In the genomic region with DNA sequence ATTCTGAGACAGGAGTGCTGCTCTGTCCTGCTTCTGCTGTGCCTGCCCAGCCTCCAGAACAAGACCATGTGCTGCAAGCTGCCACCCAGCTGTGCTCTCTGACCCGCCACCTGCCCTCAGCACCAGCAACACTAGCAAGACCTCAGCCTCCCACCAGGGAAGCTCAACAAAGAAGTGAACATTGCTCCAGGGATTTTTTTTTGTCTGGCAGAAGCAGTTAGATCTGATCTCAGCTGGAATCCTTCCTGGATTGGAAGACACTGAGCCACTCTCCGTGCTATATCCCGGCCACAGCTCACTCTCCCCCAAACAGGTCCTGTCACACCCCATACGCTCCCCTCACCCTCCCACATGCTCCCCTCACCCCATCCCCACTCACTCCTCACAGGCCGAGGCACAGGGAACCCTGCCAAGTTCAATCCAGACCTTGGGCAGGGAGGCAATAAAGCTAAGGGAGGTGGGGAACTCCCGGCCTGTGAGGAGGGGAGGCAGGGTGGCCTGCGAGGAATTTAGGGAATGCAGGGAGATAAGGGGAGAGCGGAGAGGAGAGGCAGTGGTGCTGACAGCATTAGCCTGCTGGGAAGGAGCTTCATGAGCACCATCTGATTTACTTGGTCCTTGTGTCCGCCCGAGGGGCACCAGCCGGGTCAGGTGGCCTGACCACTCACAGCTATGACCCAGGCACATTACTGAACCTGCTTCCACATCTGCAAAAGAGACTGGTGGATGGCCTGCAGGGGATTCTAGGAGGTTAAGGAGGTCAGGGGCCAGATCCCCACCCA, we compare ENCODE assay signal across 9 cellular contexts. TPM values are rescaled to one million over a fixed set of nuclear protein-coding genes. Genes with fewer than 3 reads are reported as not detected.
DNase-seq lines count a peak whose midpoint lies in the region; ATAC-seq and TF ChIP-seq lines count a peak whose summit lies in the region.
"Had no signal": no experiment of that assay in that cellular context is flagged by ENCODE, and none has a peak within 500 bp of the region (broad histone marks: within the 10 kb centered on the region; RNA-seq: fewer than 3 reads in every experiment).

No MANE protein-coding gene starts in this region.

- WGBS in esophagus squamous epithelium, 2 donors, result 29 to 45% methylated on average over 8 of the region's 11 CpGs

- peak overlapping the region; percentile 55 for H3K4me3 Mint-ChIP-seq in Calu3 (ENCODE audit: low read depth, unreplicated experiment)
- peak overlapping the region; percentile 80 for H3K4me3 Mint-ChIP-seq in neural progenitor cell
- H3K4me3 Mint-ChIP-seq in immature natural killer cell, result no peak overlapping the region
- H3K4me3 Mint-ChIP-seq: T-helper 2 cell treated with Interferon-gamma antibody and Interleukin-4, amounts not matched to agents 5 μg/mL and 100 μg/mL, for 36 hours had no signal

- intact Hi-C loops in Calu3 (cut with micrococcal nuclease; ENCODE audit: unreplicated experiment), result loop anchor here (2.0 kb wide), 1 partner anchor 31 kb away; a partner anchor contains a TSS
- intact Hi-C loops in esophagus squamous epithelium (cut with DNase I), result no loop called here

- H3K36me3 Mint-ChIP-seq in Calu3 (ENCODE audit: insufficient read depth, unreplicated experiment), result peaks cover 28% of the 10 kb centered on the region
- H3K36me3 Mint-ChIP-seq in neural progenitor cell, result peaks cover 7% of the 10 kb centered on the region
- H3K36me3 Mint-ChIP-seq in immature natural killer cell, result no peaks in the 10 kb centered on the region

- H3K4me1 ChIP-seq in esophagus squamous epithelium (peaks cover 59 to 100% (median 83%) of the 10 kb centered on the region in 3 donors), neural progenitor cell (peaks cover 68% of the 10 kb centered on the region)

- H3K79me2 ChIP-seq in neural progenitor cell (ENCODE audit: low read depth), result peaks cover 87% of the 10 kb centered on the region

- peak; percentile 65 for DNase-seq in Calu3
- DNase-seq in NCI-H446 treated with DMSO at 0.1 percent for 48 hours (lab: John Stamatoyannopoulos, UW), result peak; percentile 72
- DNase-seq in esophagus squamous epithelium (lab: John Stamatoyannopoulos, UW), result no peak
- DNase-seq in neural progenitor cell (ENCODE audit: low spot score), result peak; percentile 74
- DNase-seq in activated CD8-positive, alpha-beta memory T cell treated with anti-CD3 and anti-CD28 coated beads, Interleukin-2, amount 50 U/mL, for 4 hours, result no peak
- DNase-seq in KG1 (lab: John Stamatoyannopoulos, UW), result no peak
- DNase-seq in immature natural killer cell, result no peak

- no peak overlapping the region for H2AFZ ChIP-seq in neural progenitor cell (replicated peaks)

- H3K4me3 ChIP-seq in esophagus squamous epithelium (no peak overlapping the region), neural progenitor cell (no peak overlapping the region)

- CTCF ChIA-PET in Calu3 (lab: Charles Lee), result interaction anchor here (0.7 to 2.6 kb wide), 3 partner anchors 10 to 30 kb away, joined by 3 to 6 read pairs (median 5); no protein-coding TSS in a partner anchor

- H3K27ac Mint-ChIP-seq in Calu3 (ENCODE audit: unreplicated experiment), result peak overlapping the region; percentile 60
- peak overlapping the region; percentile 97 for H3K27ac Mint-ChIP-seq in neural progenitor cell
- H3K27ac Mint-ChIP-seq in immature natural killer cell, result no peak overlapping the region
- H3K27ac Mint-ChIP-seq: T-helper 2 cell treated with Interferon-gamma antibody and Interleukin-4, amounts not matched to agents 5 μg/mL and 100 μg/mL, for 36 hours had no signal

- no peaks in the 10 kb centered on the region for H3K9me3 ChIP-seq in esophagus squamous epithelium
- H3K9me3 ChIP-seq in neural progenitor cell (ENCODE audit: low read depth), result no peaks in the 10 kb centered on the region

- no peak for TF ChIP-seq CTCF in Calu3 (IDR thresholded peaks at IDR 0.05; ENCODE audit: unreplicated experiment)
- no peak for TF ChIP-seq CTCF in esophagus squamous epithelium (IDR thresholded peaks at IDR 0.05)
- no peak for TF ChIP-seq CTCF in neural progenitor cell (IDR thresholded peaks at IDR 0.05)

- peaks cover 48% of the 10 kb centered on the region for H3F3A ChIP-seq in neural progenitor cell (ENCODE audit: low read depth)

- no peak overlapping the region for H3K9ac ChIP-seq in neural progenitor cell

- H3K4me1 Mint-ChIP-seq in Calu3 (ENCODE audit: low read depth, unreplicated experiment), result peaks cover 61% of the 10 kb centered on the region
- peaks cover 91% of the 10 kb centered on the region for H3K4me1 Mint-ChIP-seq in neural progenitor cell
- H3K4me1 Mint-ChIP-seq in immature natural killer cell, result no peaks in the 10 kb centered on the region

- H3K36me3 ChIP-seq in esophagus squamous epithelium (no peaks in the 10 kb centered on the region), neural progenitor cell (no peaks in the 10 kb centered on the region)

- no TSS peak for BruUV-seq in Calu3 (replicated peaks; lab: Mats Ljungman, UMichigan)

- H3K9me3 Mint-ChIP-seq in Calu3 (ENCODE audit: low read depth, unreplicated experiment), result no peaks in the 10 kb centered on the region
- no peaks in the 10 kb centered on the region for H3K9me3 Mint-ChIP-seq in neural progenitor cell
- no peaks in the 10 kb centered on the region for H3K9me3 Mint-ChIP-seq in immature natural killer cell
- H3K9me3 Mint-ChIP-seq: T-helper 2 cell treated with Interferon-gamma antibody and Interleukin-4, amounts not matched to agents 5 μg/mL and 100 μg/mL, for 36 hours had no signal

- peak overlapping the region; percentile 60 for H3K4me2 ChIP-seq in neural progenitor cell

- no peaks in the 10 kb centered on the region for H3K27me3 ChIP-seq in esophagus squamous epithelium
- no peaks in the 10 kb centered on the region for H3K27me3 ChIP-seq in neural progenitor cell

- H3K27ac ChIP-seq in esophagus squamous epithelium (peak overlapping the region; percentile 91 to 97 (median 92)), neural progenitor cell (peak overlapping the region; percentile 59)

- no peak for ATAC-seq in HG03521 (IDR thresholded peaks at IDR 0.05; ENCODE audit: unreplicated experiment)

- no peak for TF ChIP-seq POLR2A in esophagus squamous epithelium (IDR thresholded peaks at IDR 0.05)

- H4K20me1 ChIP-seq in neural progenitor cell (ENCODE audit: low read depth), result peaks cover 99% of the 10 kb centered on the region

- H3K27me3 Mint-ChIP-seq in Calu3 (ENCODE audit: unreplicated experiment) (no peaks in the 10 kb centered on the region), neural progenitor cell (ENCODE audit: insufficient read depth, low read depth) (peaks cover 17% of the 10 kb centered on the region), immature natural killer cell (ENCODE audit: low read depth in 3 of 3) (peaks cover 0 to 2% (median 2%) of the 10 kb centered on the region in 3 donors)

RNA-seq across cellular contexts. Expression of a gene that starts 29.7 kb away (rescaled TPM):
- 44.6 and 45.1 TPM in 2 replicates for total RNA-seq in Calu3 (2022)
- 10 to 100 TPM; 23.4 to 52.0 (median 27.1) TPM for total RNA-seq in esophagus squamous epithelium
- total RNA-seq in neural progenitor cell (ENCODE audit: low replicate concordance), result 19.0 and 41.3 TPM in 2 replicates
- polyA plus RNA-seq in immature natural killer cell, result under 1 TPM; 0.27 to 0.83 (median 0.35) TPM

Comparison
In these comparisons a context has a peak if more than half of its experiments do, and no peak if none do; other contexts are left out.
1. DNase-seq: peak in Calu3 (single experiment), NCI-H446 treated with DMSO at 0.1 percent for 48 hours (single experiment) and neural progenitor cell (single experiment); none in esophagus squamous epithelium (single experiment), activated CD8-positive, alpha-beta memory T cell treated with anti-CD3 and anti-CD28 coated beads, Interleukin-2, amount 50 U/mL, for 4 hours (single experiment), KG1 (single experiment) and immature natural killer cell (0 of 3).
2. H3K27ac Mint-ChIP-seq: peak in Calu3 (single experiment) and neural progenitor cell (single experiment); none in immature natural killer cell (0 of 6).
3. H3K4me3 Mint-ChIP-seq: peak in Calu3 (single experiment) and neural progenitor cell (single experiment); none in immature natural killer cell (0 of 5).